ENCODE assay signal across 18 cellular contexts in the genomic region with DNA sequence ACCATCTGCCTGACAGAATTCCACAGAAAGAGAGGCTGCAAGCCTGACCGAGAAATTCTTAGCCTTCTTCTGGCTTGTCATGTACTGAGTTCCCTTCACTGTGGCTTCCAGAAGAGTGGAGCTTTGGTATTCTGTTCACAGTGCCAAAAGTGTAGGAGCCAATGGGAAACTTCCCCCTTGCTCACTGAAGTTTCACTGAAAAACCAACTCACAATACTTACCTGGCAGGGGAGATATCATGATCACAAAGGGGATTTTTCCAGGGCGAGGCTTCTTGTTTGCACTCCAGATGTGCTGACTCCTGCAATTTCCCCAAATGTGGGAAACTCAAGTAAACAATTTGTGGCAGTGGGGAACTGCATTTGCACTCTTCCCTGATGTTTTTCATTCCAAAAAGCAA. TPM values are rescaled to one million over a fixed set of nuclear protein-coding genes. Genes with fewer than 3 reads are reported as not detected.
A peak's percentile ranks its signal among the peaks of the same experiment; 100 is the strongest.
DNase-seq lines count a peak whose midpoint lies in the region; ATAC-seq and TF ChIP-seq lines count a peak whose summit lies in the region.
"Had no signal": no experiment of that assay in that cellular context is flagged by ENCODE, and none has a peak within 500 bp of the region (broad histone marks: within the 10 kb centered on the region; RNA-seq: fewer than 3 reads in every experiment).

No MANE protein-coding gene starts in this region.

- no peak overlapping the region for H3K9ac ChIP-seq in HCT116 (ENCODE audit: low read length)
- H3K9ac ChIP-seq: BLaER1 treated with 17β-estradiol and CSF1 and Interleukin-3, amounts not matched to agents 10 nM and 100 nM; KMS-11 had no signal

- no peak overlapping the region for H3K27ac ChIP-seq in HCT116 (ENCODE audit: low read depth, low read length)
- peak overlapping the region in 1 of 4 donors; percentile 6 for H3K27ac ChIP-seq in body of pancreas
- H3K27ac ChIP-seq in left lung = peak overlapping the region in 1 of 2 donors; percentile 33
- H3K27ac ChIP-seq in testis = peak overlapping the region; percentile 15 to 23
- no peak overlapping the region for H3K27ac ChIP-seq in naive thymus-derived CD4-positive, alpha-beta T cell (ENCODE audit: low read depth, low read length)
- H3K27ac ChIP-seq in tibial artery = no peak overlapping the region
- H3K27ac ChIP-seq: BLaER1 treated with 17β-estradiol and CSF1 and Interleukin-3, amounts not matched to agents 10 nM and 100 nM; KMS-11 had no signal

- ATAC-seq in HCT116 (no peak), body of pancreas (peak; percentile 33), left lung (peak; percentile 23)
- no peak for ATAC-seq in naive thymus-derived CD4-positive, alpha-beta T cell
- ATAC-seq: Panc1, SK-N-SH treated with all-trans-retinoic acid at 6 μM for 48 hours had no signal

- TF ChIP-seq RAD21 in HCT116 (IDR thresholded peaks at IDR 0.05; ENCODE audit: low read depth) = no peak

- peaks cover 5 to 14% (median 9%) of the 10 kb centered on the region in 11 donors for H3K9me3 Mint-ChIP-seq in naive thymus-derived CD4-positive, alpha-beta T cell

- BruUV-seq in HCT116 (replicated peaks; lab: Mats Ljungman, UMichigan) = no TSS peak

- CTCF ChIA-PET in HCT116 (lab: Charles Lee) = no interaction called here
- CTCF ChIA-PET in naive thymus-derived CD4-positive, alpha-beta T cell (lab: Charles Lee) = no interaction called here

- H3K4me1 ChIP-seq in HCT116 (ENCODE audit: control insufficient read depth in 1 of 2, insufficient read depth in 2 of 2, low read length in 2 of 2) = no peaks in the 10 kb centered on the region
- no peaks in the 10 kb centered on the region for H3K4me1 ChIP-seq in body of pancreas
- no peaks in the 10 kb centered on the region for H3K4me1 ChIP-seq in left lung
- peaks cover 9% of the 10 kb centered on the region for H3K4me1 ChIP-seq in testis
- no peaks in the 10 kb centered on the region for H3K4me1 ChIP-seq in naive thymus-derived CD4-positive, alpha-beta T cell (ENCODE audit: control insufficient read depth in 2 of 2, insufficient read depth in 2 of 2, low read length in 2 of 2)
- no peaks in the 10 kb centered on the region for H3K4me1 ChIP-seq in tibial artery

- H4K20me1 ChIP-seq in HCT116 (ENCODE audit: insufficient read depth) = no peaks in the 10 kb centered on the region
- H4K20me1 ChIP-seq: BLaER1 treated with 17β-estradiol and CSF1 and Interleukin-3, amounts not matched to agents 10 nM and 100 nM had no signal

- WGBS in body of pancreas, 2 donors = 25 to 50% methylated on average over 2 of the region's 2 CpGs
- 49 to 62% methylated on average over 2 of the region's 2 CpGs for WGBS in testis, 2 donors

- peak overlapping the region; percentile 22 for H2AFZ ChIP-seq in HCT116 (ENCODE audit: low read depth, low read length, poor library complexity, severe bottlenecking)

- no peak overlapping the region for H3K4me3 ChIP-seq in HCT116 (replicated peaks in 1 of 2; ENCODE audit: low read depth in 1 of 2, low read length in 2 of 2)
- no peak overlapping the region for H3K4me3 ChIP-seq in body of pancreas
- no peak overlapping the region for H3K4me3 ChIP-seq in left lung
- H3K4me3 ChIP-seq in testis = no peak overlapping the region
- no peak overlapping the region for H3K4me3 ChIP-seq in naive thymus-derived CD4-positive, alpha-beta T cell (ENCODE audit: low read length)
- H3K4me3 ChIP-seq in tibial artery = no peak overlapping the region
- H3K4me3 ChIP-seq: BLaER1 treated with 17β-estradiol and CSF1 and Interleukin-3, amounts not matched to agents 10 nM and 100 nM; HAP-1; MG63 had no signal

- no peaks in the 10 kb centered on the region for H3K79me2 ChIP-seq in HCT116 (ENCODE audit: insufficient read depth, low read length)

- peaks cover 0 to 8% of the 10 kb centered on the region in 2 experiments; a peak in 2 of 4 replicates for H3K9me3 ChIP-seq in HCT116 (ENCODE audit: control insufficient read depth in 1 of 2, insufficient read depth in 1 of 2, low read depth in 1 of 2, low read length in 2 of 2)
- no peaks in the 10 kb centered on the region for H3K9me3 ChIP-seq in body of pancreas
- peaks cover 0 to 11% of the 10 kb centered on the region in 2 donors for H3K9me3 ChIP-seq in left lung
- no peaks in the 10 kb centered on the region for H3K9me3 ChIP-seq in testis
- H3K9me3 ChIP-seq in naive thymus-derived CD4-positive, alpha-beta T cell (ENCODE audit: control insufficient read depth in 2 of 3, low read length in 3 of 3) = peaks cover 0 to 6% (median 0%) of the 10 kb centered on the region in 3 experiments
- peaks cover 0 to 10% (median 7%) of the 10 kb centered on the region in 3 donors for H3K9me3 ChIP-seq in tibial artery

- RAD21 ChIA-PET in HCT116 (lab: Charles Lee; ENCODE audit: low non-redundant PET in 1 of 2, low total read pairs in 2 of 2, uncharacterized antibody in 2 of 2, unreplicated experiment in 2 of 2) = no interaction called here

- H3K36me3 ChIP-seq in HCT116 (ENCODE audit: control insufficient read depth in 1 of 2, insufficient read depth in 2 of 2, low read length in 2 of 2) = no peaks in the 10 kb centered on the region
- H3K36me3 ChIP-seq in body of pancreas (replicated peaks in 1 of 2; ENCODE audit: insufficient read depth in 1 of 2, low read depth in 2 of 2) = no peaks in the 10 kb centered on the region
- H3K36me3 ChIP-seq in left lung = no peaks in the 10 kb centered on the region
- no peaks in the 10 kb centered on the region for H3K36me3 ChIP-seq in testis (ENCODE audit: low read depth, missing control alignments)
- H3K36me3 ChIP-seq in naive thymus-derived CD4-positive, alpha-beta T cell (ENCODE audit: control insufficient read depth in 2 of 3, insufficient read depth in 3 of 3, low read length in 3 of 3) = no peaks in the 10 kb centered on the region
- no peaks in the 10 kb centered on the region for H3K36me3 ChIP-seq in tibial artery
- H3K36me3 ChIP-seq: BLaER1 treated with 17β-estradiol and CSF1 and Interleukin-3, amounts not matched to agents 10 nM and 100 nM; HAP-1; MG63 had no signal

- POLR2A ChIA-PET in HCT116 (lab: Charles Lee) = no interaction called here
- POLR2A ChIA-PET in naive thymus-derived CD4-positive, alpha-beta T cell (lab: Charles Lee) = no interaction called here

- DNase-seq in HCT116 (ENCODE audit: low read depth, low spot score) (no peak), body of pancreas (peak in 1 of 4 donors; percentile 2), left lung (no peak), testis (no peak), tibial artery (no peak)
- DNase-seq in stimulated activated CD8-positive, alpha-beta memory T cell treated with anti-CD3 and anti-CD28 coated beads, Interleukin-4, amount 100 ng/mL, for 48 hours = no peak
- DNase-seq in naive thymus-derived CD4-positive, alpha-beta T cell = no peak
- DNase-seq: MG63, NCI-H1092 treated with DMSO at 0.1 percent for 48 hours, NCI-H1694 treated with DMSO at 0.1 percent for 48 hours, NCI-H774, SHP77 had no signal

- no peak overlapping the region for H3K4me3 Mint-ChIP-seq in naive thymus-derived CD4-positive, alpha-beta T cell

- no peaks in the 10 kb centered on the region for H3K27me3 ChIP-seq in HCT116 (ENCODE audit: insufficient read depth, low read length)
- no peaks in the 10 kb centered on the region for H3K27me3 ChIP-seq in body of pancreas
- no peaks in the 10 kb centered on the region for H3K27me3 ChIP-seq in left lung
- no peaks in the 10 kb centered on the region for H3K27me3 ChIP-seq in testis
- no peaks in the 10 kb centered on the region for H3K27me3 ChIP-seq in naive thymus-derived CD4-positive, alpha-beta T cell (ENCODE audit: control insufficient read depth in 2 of 2, insufficient read depth in 2 of 2, low read length in 2 of 2)
- no peaks in the 10 kb centered on the region for H3K27me3 ChIP-seq in tibial artery
- H3K27me3 ChIP-seq: BLaER1 treated with 17β-estradiol and CSF1 and Interleukin-3, amounts not matched to agents 10 nM and 100 nM; MG63 had no signal

- H3K27me3 Mint-ChIP-seq in naive thymus-derived CD4-positive, alpha-beta T cell = no peaks in the 10 kb centered on the region

- no peak for TF ChIP-seq CTCF in HCT116 (IDR thresholded peaks at IDR 0.05 in 2 of 3, conservative IDR thresholded peaks at IDR 0.05 in 1 of 3; ENCODE audit: borderline replicate concordance in 1 of 3, insufficient read depth in 1 of 3, low read depth in 2 of 3, low read length in 2 of 3)
- no peak for TF ChIP-seq CTCF in body of pancreas (IDR thresholded peaks at IDR 0.05)
- TF ChIP-seq CTCF in left lung (IDR thresholded peaks at IDR 0.05) = no peak
- no peak for TF ChIP-seq CTCF in testis (IDR thresholded peaks at IDR 0.05)
- TF ChIP-seq CTCF in tibial artery (IDR thresholded peaks at IDR 0.05) = no peak

- TF ChIP-seq POLR2A in HCT116 (IDR thresholded peaks at IDR 0.05; ENCODE audit: borderline replicate concordance, extremely low read depth, insufficient read depth, insufficient read length) = no peak
- no peak for TF ChIP-seq POLR2A in body of pancreas (IDR thresholded peaks at IDR 0.05)
- TF ChIP-seq POLR2A in testis (IDR thresholded peaks at IDR 0.05) = no peak

- peaks cover 8 to 12% (median 8%) of the 10 kb centered on the region in 5 donors for H3K36me3 Mint-ChIP-seq in naive thymus-derived CD4-positive, alpha-beta T cell

- no peaks in the 10 kb centered on the region for H3K9me2 ChIP-seq in HCT116 (ENCODE audit: insufficient read depth)

- H3K27ac Mint-ChIP-seq in naive thymus-derived CD4-positive, alpha-beta T cell = peak overlapping the region in 1 of 9 donors; percentile 12

- H3K4me2 ChIP-seq in HCT116 (ENCODE audit: low read length) = no peak overlapping the region
- H3K4me2 ChIP-seq: KMS-11 had no signal

- intact Hi-C loops in HCT116 (cut with micrococcal nuclease) (no loop called here), body of pancreas (cut with DNase I) (no loop called here), left lung (cut with DNase I) (no loop called here), testis (cut with DNase I; ENCODE audit: low total_unique reads) (no loop called here), tibial artery (cut with DNase I; ENCODE audit: low total_unique reads) (no loop called here)
- intact Hi-C loops in naive thymus-derived CD4-positive, alpha-beta T cell (cut with micrococcal nuclease) = no loop called here

- peaks cover 0 to 4% (median 0%) of the 10 kb centered on the region in 7 donors for H3K4me1 Mint-ChIP-seq in naive thymus-derived CD4-positive, alpha-beta T cell

RNA-seq across cellular contexts. Expression of a gene that starts 31.7 kb away (rescaled TPM):
- 2.3 TPM for total RNA-seq in HCT116 (2021; ENCODE audit: unreplicated experiment)
- polyA plus RNA-seq in HCT116 (2012) = 0.59 and 0.77 TPM in 2 replicates
- 10 to 100 TPM in 1 of 2 donors, 1 to 10 TPM in 1; 3.4 to 23.4 TPM for total RNA-seq in body of pancreas
- 10 to 100 TPM; 49.3 to 78.4 TPM for total RNA-seq in left lung
- total RNA-seq in testis = 1 to 10 TPM; 1.3 TPM
- polyA plus RNA-seq in testis (ENCODE audit: insufficient read depth, low read depth, low replicate concordance) = 6.5 TPM
- under 1 TPM in 4 of 5 experiments, not detected in 1; 0.24 to 0.84 (median 0.54) TPM for total RNA-seq in naive thymus-derived CD4-positive, alpha-beta T cell
- polyA plus RNA-seq in naive thymus-derived CD4-positive, alpha-beta T cell = not detected
- total RNA-seq: NCI-H460 had no signal

RNA-seq across cellular contexts. Expression of a gene that starts 45.1 kb away (rescaled TPM):
- total RNA-seq in HCT116 (2021; ENCODE audit: unreplicated experiment) = 39.2 TPM
- polyA plus RNA-seq in HCT116 (2012) = 24.2 and 26.9 TPM in 2 replicates
- 10 to 100 TPM; 20.2 to 34.3 TPM for total RNA-seq in body of pancreas
- 10 to 100 TPM; 31.5 to 33.3 TPM for total RNA-seq in left lung
- 10 to 100 TPM; 74.6 to 75.4 TPM for total RNA-seq in testis
- polyA plus RNA-seq in testis (ENCODE audit: insufficient read depth, low read depth, low replicate concordance) = 67.6 TPM
- total RNA-seq in naive thymus-derived CD4-positive, alpha-beta T cell = 10 to 100 TPM; 20.3 to 36.1 (median 35.9) TPM
- 10 to 100 TPM; 31.9 to 50.4 TPM for polyA plus RNA-seq in naive thymus-derived CD4-positive, alpha-beta T cell

RNA-seq across cellular contexts. Expression of a gene that starts 53.2 kb away (rescaled TPM):
- total RNA-seq in HCT116 (2021; ENCODE audit: unreplicated experiment) (24.8 TPM), body of pancreas (10 to 100 TPM; 21.5 to 26.0 TPM), left lung (10 to 100 TPM; 27.3 to 31.0 TPM), testis (10 to 100 TPM; 51.8 to 71.3 TPM)
- polyA plus RNA-seq in HCT116 (2012) = 20.4 and 25.7 TPM in 2 replicates
- 51.6 TPM for polyA plus RNA-seq in testis (ENCODE audit: insufficient read depth, low read depth, low replicate concordance)
- 10 to 100 TPM; 18.5 to 46.9 (median 35.0) TPM for total RNA-seq in naive thymus-derived CD4-positive, alpha-beta T cell
- 10 to 100 TPM; 62.1 to 70.7 TPM for polyA plus RNA-seq in naive thymus-derived CD4-positive, alpha-beta T cell

RNA-seq across cellular contexts. Expression of a gene that starts 56.5 kb away (rescaled TPM):
- 58.3 TPM for total RNA-seq in HCT116 (2021; ENCODE audit: unreplicated experiment)
- 60.3 and 67.3 TPM in 2 replicates for polyA plus RNA-seq in HCT116 (2012)
- total RNA-seq in body of pancreas = 100 to 1,000 TPM in 1 of 2 donors, 10 to 100 TPM in 1; 33.3 to 128 TPM
- total RNA-seq in left lung = 10 to 100 TPM; 30.6 to 36.7 TPM
- total RNA-seq in testis = 10 to 100 TPM; 28.9 to 40.4 TPM
- polyA plus RNA-seq in testis (ENCODE audit: insufficient read depth, low read depth, low replicate concordance) = 40.3 TPM
- 1,000 to 10,000 TPM in 3 of 5 experiments, 100 to 1,000 TPM in 2; 705 to 1,507 (median 1,164) TPM for total RNA-seq in naive thymus-derived CD4-positive, alpha-beta T cell
- polyA plus RNA-seq in naive thymus-derived CD4-positive, alpha-beta T cell = 100 to 1,000 TPM; 259 to 557 TPM

RNA-seq across cellular contexts. Expression of a gene that starts 56.6 kb away (rescaled TPM):
- total RNA-seq in HCT116 (2021; ENCODE audit: unreplicated experiment) (25.5 TPM), body of pancreas (10 to 100 TPM in 1 of 2 donors, 1 to 10 TPM in 1; 6.0 to 12.5 TPM), left lung (10 to 100 TPM; 65.6 to 80.8 TPM), testis (10 to 100 TPM; 16.2 to 18.6 TPM)
- 44.2 and 45.3 TPM in 2 replicates for polyA plus RNA-seq in HCT116 (2012)
- 82.4 TPM for polyA plus RNA-seq in testis (ENCODE audit: insufficient read depth, low read depth, low replicate concordance)
- 10 to 100 TPM; 12.3 to 67.3 (median 40.5) TPM for total RNA-seq in naive thymus-derived CD4-positive, alpha-beta T cell
- 100 to 1,000 TPM in 1 of 2 donors, 10 to 100 TPM in 1; 96.0 to 107 TPM for polyA plus RNA-seq in naive thymus-derived CD4-positive, alpha-beta T cell

Comparison
In these comparisons a context has a peak if more than half of its experiments do, and no peak if none do; other contexts are left out.
1. ATAC-seq: peak in body of pancreas (single experiment) and left lung (single experiment); none in HCT116 (single experiment) and naive thymus-derived CD4-positive, alpha-beta T cell (single experiment).
2. H3K27ac ChIP-seq: peak in testis (2 of 2); none in HCT116 (single experiment), naive thymus-derived CD4-positive, alpha-beta T cell (single experiment) and tibial artery (0 of 2).